Comparison of ENCODE assay signal across 9 cellular contexts in genomic region chr2:72150157-72150960, GRCh38. TPM values are rescaled to one million over a fixed set of nuclear protein-coding genes. Genes with fewer than 3 reads are reported as not detected.
DNase-seq lines count a peak whose midpoint lies in the region; ATAC-seq and TF ChIP-seq lines count a peak whose summit lies in the region.
"Had no signal": no experiment of that assay in that cellular context is flagged by ENCODE, and none has a peak within 500 bp of the region (broad histone marks: within the 10 kb centered on the region; RNA-seq: fewer than 3 reads in every experiment).

No MANE protein-coding gene starts in this region.

- POLR2A ChIA-PET in CD8-positive, alpha-beta T cell (lab: Charles Lee): no interaction called here
- POLR2A ChIA-PET in OCI-LY7 (lab: Charles Lee): no interaction called here
- POLR2A ChIA-PET in naive thymus-derived CD4-positive, alpha-beta T cell (lab: Charles Lee): no interaction called here

- no peak for TF ChIP-seq EP300 in esophagus muscularis mucosa (IDR thresholded peaks at IDR 0.05)

- TF ChIP-seq POLR2A in esophagus muscularis mucosa (IDR thresholded peaks at IDR 0.05; ENCODE audit: low read depth): no peak

- H3K9me2 ChIP-seq in OCI-LY7 (ENCODE audit: insufficient read depth, low read length): no peaks in the 10 kb centered on the region

- BruUV-seq in OCI-LY7 (replicated peaks; lab: Mats Ljungman, UMichigan): no TSS peak

- H3K4me1 ChIP-seq in CD8-positive, alpha-beta T cell (ENCODE audit: insufficient read depth, low read length): peaks cover 39% of the 10 kb centered on the region
- H3K4me1 ChIP-seq in HUES64 (ENCODE audit: insufficient read depth, low read length) (peaks cover 10% of the 10 kb centered on the region), OCI-LY7 (ENCODE audit: insufficient read depth, low read length, poor library complexity, severe bottlenecking) (no peaks in the 10 kb centered on the region), esophagus muscularis mucosa (peaks cover 39 to 52% (median 49%) of the 10 kb centered on the region in 4 donors)
- peaks cover 4 to 12% of the 10 kb centered on the region in 2 donors for H3K4me1 ChIP-seq in naive thymus-derived CD4-positive, alpha-beta T cell (ENCODE audit: control insufficient read depth in 2 of 2, insufficient read depth in 2 of 2, low read length in 2 of 2)

- peak; percentile 70 for ATAC-seq in CD8-positive, alpha-beta T cell
- ATAC-seq in GM21367 (IDR thresholded peaks at IDR 0.05; ENCODE audit: unreplicated experiment): peak; percentile 73
- ATAC-seq in naive thymus-derived CD4-positive, alpha-beta T cell: peak; percentile 74

- H3K4me2 ChIP-seq in OCI-LY7 (ENCODE audit: low read length): no peak overlapping the region

- no peak overlapping the region for H3K9ac ChIP-seq in HUES64 (ENCODE audit: low read depth, low read length)

- H3K4me3 ChIP-seq in CD8-positive, alpha-beta T cell (ENCODE audit: low read depth, low read length): peak overlapping the region; percentile 51
- peak overlapping the region; percentile 60 for H3K4me3 ChIP-seq in HUES64 (ENCODE audit: low read length)
- H3K4me3 ChIP-seq in OCI-LY7 (ENCODE audit: low read depth, low read length, poor library complexity, severe bottlenecking): no peak overlapping the region
- H3K4me3 ChIP-seq in esophagus muscularis mucosa: peak overlapping the region; percentile 52 to 61 (median 56)
- H3K4me3 ChIP-seq in naive thymus-derived CD4-positive, alpha-beta T cell (ENCODE audit: low read length): peak overlapping the region; percentile 64

- H3K36me3 ChIP-seq in CD8-positive, alpha-beta T cell (ENCODE audit: insufficient read depth, low read length): no peaks in the 10 kb centered on the region
- no peaks in the 10 kb centered on the region for H3K36me3 ChIP-seq in HUES64 (ENCODE audit: insufficient read depth, low read length)
- H3K36me3 ChIP-seq in OCI-LY7 (ENCODE audit: insufficient read depth, low read length): no peaks in the 10 kb centered on the region
- no peaks in the 10 kb centered on the region for H3K36me3 ChIP-seq in esophagus muscularis mucosa
- H3K36me3 ChIP-seq in naive thymus-derived CD4-positive, alpha-beta T cell (ENCODE audit: control insufficient read depth in 2 of 3, insufficient read depth in 3 of 3, low read length in 3 of 3): no peaks in the 10 kb centered on the region

- no peaks in the 10 kb centered on the region for H3K9me3 Mint-ChIP-seq in CD8-positive, alpha-beta T cell
- peaks cover 0 to 6% (median 2%) of the 10 kb centered on the region in 11 donors for H3K9me3 Mint-ChIP-seq in naive thymus-derived CD4-positive, alpha-beta T cell
- H3K9me3 Mint-ChIP-seq: dendritic cell treated with granulocyte-macrophage colony-stimulating factor and Interleukin-4, amounts not matched to agents 40 ng/mL and 50 ng/mL, for 4 days had no signal

- peaks cover 64% of the 10 kb centered on the region for H3K27me3 Mint-ChIP-seq in CD8-positive, alpha-beta T cell (ENCODE audit: low read depth)
- H3K27me3 Mint-ChIP-seq in naive thymus-derived CD4-positive, alpha-beta T cell: peaks cover 59 to 73% (median 67%) of the 10 kb centered on the region in 5 donors

- no peak overlapping the region for H3K27ac ChIP-seq in CD8-positive, alpha-beta T cell (ENCODE audit: low read depth, low read length)
- H3K27ac ChIP-seq in HUES64 (ENCODE audit: low read depth, low read length) (no peak overlapping the region), OCI-LY7 (ENCODE audit: low read depth, low read length, poor library complexity, severe bottlenecking) (no peak overlapping the region), esophagus muscularis mucosa (replicated peaks in 1 of 4) (no peak overlapping the region)
- no peak overlapping the region for H3K27ac ChIP-seq in naive thymus-derived CD4-positive, alpha-beta T cell (ENCODE audit: low read depth, low read length)

- intact Hi-C loops in CD8-positive, alpha-beta T cell (cut with DNase I, micrococcal nuclease): loop anchor here (1.0 to 10.0 kb wide), 4 partner anchors 226 to 856 kb away; no protein-coding TSS in a partner anchor
- intact Hi-C loops in OCI-LY7 (cut with micrococcal nuclease; ENCODE audit: unreplicated experiment): loop anchor here (2.0 kb wide), 2 partner anchors 226 to 606 kb away; no protein-coding TSS in a partner anchor
- intact Hi-C loops in esophagus muscularis mucosa (cut with DNase I): loop anchor here (5.0 kb wide), 4 partner anchors 348 to 603 kb away; no protein-coding TSS in a partner anchor
- intact Hi-C loops in naive thymus-derived CD4-positive, alpha-beta T cell (cut with micrococcal nuclease): loop anchor here (1.0 to 10.0 kb wide), 5 partner anchors 427 to 620 kb away; no protein-coding TSS in a partner anchor

- no peak overlapping the region for H2AFZ ChIP-seq in OCI-LY7 (ENCODE audit: low read length)

- H3K4me1 Mint-ChIP-seq in CD8-positive, alpha-beta T cell (ENCODE audit: low read depth): peaks cover 34% of the 10 kb centered on the region
- H3K4me1 Mint-ChIP-seq in naive thymus-derived CD4-positive, alpha-beta T cell: peaks cover 29 to 43% (median 36%) of the 10 kb centered on the region in 7 donors

- peak; percentile 20 to 73 (median 48) for DNase-seq in CD8-positive, alpha-beta T cell
- DNase-seq in OCI-LY7 (ENCODE audit: low spot score) (peak; percentile 40), esophagus muscularis mucosa (ENCODE audit: extremely low spot score) (peak; percentile 95)
- DNase-seq in activated T-cell treated with anti-CD3 and anti-CD28 coated beads, Interleukin-2, amount 50 U/mL, for 1 hour: peak; percentile 50
- peak in 7 of 9 donors; percentile 26 to 64 (median 53) for DNase-seq in naive thymus-derived CD4-positive, alpha-beta T cell
- peak in 5 of 6 experiments; percentile 13 to 61 (median 22) for DNase-seq in stimulated activated naive CD4-positive, alpha-beta T cell (lab: John Stamatoyannopoulos, UW)

- H3K36me3 Mint-ChIP-seq in CD8-positive, alpha-beta T cell: no peaks in the 10 kb centered on the region
- peaks cover 0 to 7% (median 0%) of the 10 kb centered on the region in 5 donors for H3K36me3 Mint-ChIP-seq in naive thymus-derived CD4-positive, alpha-beta T cell

- H3K9me3 ChIP-seq in CD8-positive, alpha-beta T cell (ENCODE audit: low read length): no peaks in the 10 kb centered on the region
- H3K9me3 ChIP-seq in HUES64 (ENCODE audit: insufficient read depth, low read depth, low read length) (no peaks in the 10 kb centered on the region), OCI-LY7 (ENCODE audit: low read length) (no peaks in the 10 kb centered on the region), esophagus muscularis mucosa (no peaks in the 10 kb centered on the region)
- peaks cover 0 to 3% (median 0%) of the 10 kb centered on the region in 3 experiments for H3K9me3 ChIP-seq in naive thymus-derived CD4-positive, alpha-beta T cell (ENCODE audit: control insufficient read depth in 2 of 3, low read length in 3 of 3)

- peaks cover 39% of the 10 kb centered on the region for H3K27me3 ChIP-seq in CD8-positive, alpha-beta T cell (ENCODE audit: insufficient read depth, low read length)
- peaks cover 64% of the 10 kb centered on the region for H3K27me3 ChIP-seq in HUES64 (ENCODE audit: insufficient read depth, low read length)
- H3K27me3 ChIP-seq in esophagus muscularis mucosa: peaks cover 11 to 85% (median 39%) of the 10 kb centered on the region in 4 donors
- H3K27me3 ChIP-seq in naive thymus-derived CD4-positive, alpha-beta T cell (ENCODE audit: control insufficient read depth in 2 of 2, insufficient read depth in 2 of 2, low read length in 2 of 2): peaks cover 6 to 22% of the 10 kb centered on the region in 2 donors

- peak overlapping the region; percentile 79 for H3K4me3 Mint-ChIP-seq in CD8-positive, alpha-beta T cell
- peak overlapping the region; percentile 64 to 89 (median 78) for H3K4me3 Mint-ChIP-seq in naive thymus-derived CD4-positive, alpha-beta T cell
- H3K4me3 Mint-ChIP-seq: dendritic cell treated with granulocyte-macrophage colony-stimulating factor and Interleukin-4, amounts not matched to agents 40 ng/mL and 50 ng/mL, for 4 days had no signal

- H3K79me2 ChIP-seq in OCI-LY7 (ENCODE audit: insufficient read depth, low read depth, low read length): no peaks in the 10 kb centered on the region

- CTCF ChIA-PET in CD8-positive, alpha-beta T cell (lab: Charles Lee): interaction anchor here (0.6 to 4.5 kb wide), 15 partner anchors 10 to 855 kb away, joined by 3 to 17 read pairs (median 4); no protein-coding TSS in a partner anchor
- CTCF ChIA-PET in OCI-LY7 (lab: Charles Lee; ENCODE audit: unreplicated experiment): interaction anchor here (0.9 kb wide), 1 partner anchor 226 kb away, joined by 5 read pairs; no protein-coding TSS in a partner anchor
- CTCF ChIA-PET in naive thymus-derived CD4-positive, alpha-beta T cell (lab: Charles Lee): interaction anchor here (1.0 kb wide), 1 partner anchor 604 kb away, joined by 5 read pairs; no protein-coding TSS in a partner anchor

- WGBS in HUES64: 9% methylated on average over 27 of the region's 28 CpGs
- 7% methylated on average over 24 of the region's 28 CpGs for WGBS in esophagus muscularis mucosa

- H4K20me1 ChIP-seq in OCI-LY7 (ENCODE audit: insufficient read depth, low read length): no peaks in the 10 kb centered on the region

- TF ChIP-seq CTCF in CD8-positive, alpha-beta T cell (IDR thresholded peaks at IDR 0.05): peak; percentile 74
- TF ChIP-seq CTCF in OCI-LY7 (conservative IDR thresholded peaks at IDR 0.05; ENCODE audit: low read length): peak; percentile 79
- TF ChIP-seq CTCF in esophagus muscularis mucosa (IDR thresholded peaks at IDR 0.05): peak; percentile 86 to 91 (median 88)

- no peak overlapping the region for H3K27ac Mint-ChIP-seq in CD8-positive, alpha-beta T cell
- H3K27ac Mint-ChIP-seq in naive thymus-derived CD4-positive, alpha-beta T cell: peak overlapping the region in 2 of 9 donors; percentile 7 to 54
- H3K27ac Mint-ChIP-seq: dendritic cell treated with granulocyte-macrophage colony-stimulating factor and Interleukin-4, amounts not matched to agents 40 ng/mL and 50 ng/mL, for 4 days had no signal

RNA-seq across cellular contexts. Expression of gene CYP26B1, which starts 2.7 kb away (rescaled TPM):
- total RNA-seq in CD8-positive, alpha-beta T cell: not detected
- polyA plus RNA-seq in HUES64 (2013, experiment 1 of 2): 1.9 TPM
- polyA plus RNA-seq in HUES64 (2013, experiment 2 of 2): 3.2 TPM
- total RNA-seq in OCI-LY7 (2014; rRNA removed; shearing (Covaris generic)): not detected in 2 replicates
- total RNA-seq in OCI-LY7 (2022) (not detected in 2 replicates), esophagus muscularis mucosa (1 to 10 TPM; 1.2 to 3.6 (median 2.4) TPM)
- total RNA-seq in naive thymus-derived CD4-positive, alpha-beta T cell: not detected
- not detected for polyA plus RNA-seq in naive thymus-derived CD4-positive, alpha-beta T cell

Comparison
In these comparisons a context has a peak if more than half of its experiments do, and no peak if none do; other contexts are left out.
1. DNase-seq: peak in every context shown above with its lines; median percentile 95 in esophagus muscularis mucosa; 53 in naive thymus-derived CD4-positive, alpha-beta T cell; 50 in activated T-cell treated with anti-CD3 and anti-CD28 coated beads, Interleukin-2, amount 50 U/mL, for 1 hour; 48 in CD8-positive, alpha-beta T cell; 40 in OCI-LY7; 22 in stimulated activated naive CD4-positive, alpha-beta T cell.